20 cellular contexts compared by ENCODE assay signal in the genomic region with DNA sequence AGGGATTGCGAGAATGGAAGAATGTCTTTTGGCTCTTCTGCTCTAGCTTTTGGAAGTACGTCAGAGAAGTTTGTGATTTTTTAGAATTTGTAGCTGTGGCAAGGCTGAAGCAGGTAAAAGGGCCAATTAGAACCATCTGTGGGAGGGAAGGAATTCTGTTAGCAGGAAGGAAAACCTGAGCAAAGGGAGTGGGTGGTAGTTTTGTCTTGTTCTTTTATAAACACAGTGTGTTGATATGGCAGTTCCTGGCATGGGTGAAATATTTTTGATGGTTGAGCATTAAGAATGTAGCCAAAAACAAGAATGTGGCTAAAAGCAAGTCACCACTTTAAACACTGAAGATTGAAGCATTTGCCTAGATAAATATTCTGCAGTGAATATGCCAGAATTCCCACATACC. TPM values are rescaled to one million over a fixed set of nuclear protein-coding genes. Genes with fewer than 3 reads are reported as not detected.
DNase-seq lines count a peak whose midpoint lies in the region; ATAC-seq and TF ChIP-seq lines count a peak whose summit lies in the region.
"Had no signal": no experiment of that assay in that cellular context is flagged by ENCODE, and none has a peak within 500 bp of the region (broad histone marks: within the 10 kb centered on the region; RNA-seq: fewer than 3 reads in every experiment).

No MANE protein-coding gene starts in this region.

- H3K9ac ChIP-seq in neural progenitor cell = no peak overlapping the region

- TF ChIP-seq CTCF in breast epithelium (IDR thresholded peaks at IDR 0.05) (no peak), neural progenitor cell (IDR thresholded peaks at IDR 0.05) (no peak), thoracic aorta (IDR thresholded peaks at IDR 0.05) (no peak), adrenal gland (IDR thresholded peaks at IDR 0.05) (no peak)

- peaks cover 7% of the 10 kb centered on the region for H3K36me3 Mint-ChIP-seq in T-helper 2 cell treated with Interferon-gamma antibody and Interleukin-4, amounts not matched to agents 5 μg/mL and 100 μg/mL, for 36 hours (ENCODE audit: low read depth)
- H3K36me3 Mint-ChIP-seq in neural progenitor cell = peaks cover 19% of the 10 kb centered on the region
- H3K36me3 Mint-ChIP-seq in activated T-helper 2 cell treated with anti-CD3 and anti-CD28 coated beads, Interferon-gamma antibody, Interleukin-2, Interleukin-4, amounts not matched to agents 10 μg/mL and 5 μg/mL and 100 μg/mL, durations not matched to agents 14 hours and 24 hours and 36 hours (ENCODE audit: low read depth) = peaks cover 16% of the 10 kb centered on the region

- 88 to 100% (median 94%) methylated on average over 2 of the region's 2 CpGs for WGBS in adrenal gland, 4 donors

- intact Hi-C loops in breast epithelium (cut with DNase I; ENCODE audit: low total_unique reads) (no loop called here), adrenal gland (cut with DNase I) (no loop called here)
- intact Hi-C loops in activated T-helper 2 cell treated with anti-CD3 and anti-CD28 coated beads, Interferon-gamma antibody, Interleukin-2, Interleukin-4, amounts not matched to agents 10 μg/mL and 5 μg/mL and 100 μg/mL, durations not matched to agents 14 hours and 24 hours and 36 hours (cut with micrococcal nuclease) = no loop called here

- H3K4me3 ChIP-seq in breast epithelium (no peak overlapping the region), neural progenitor cell (no peak overlapping the region), thoracic aorta (peak overlapping the region; percentile 32), adrenal gland (no peak overlapping the region)
- H3K4me3 ChIP-seq: SK-N-MC, skin epidermis had no signal

- DNase-seq in T-helper 2 cell treated with Interferon-gamma antibody and Interleukin-4, amounts not matched to agents 5 μg/mL and 100 μg/mL, for 36 hours (ENCODE audit: low spot score) = no peak
- DNase-seq in T-helper 2 cell (no peak), breast epithelium (ENCODE audit: low spot score in 2 of 2) (no peak), neural progenitor cell (ENCODE audit: low spot score) (no peak), thoracic aorta (ENCODE audit: low spot score) (no peak), SKM-1 treated with dmso at 0.1 percent for 144 hours (lab: John Stamatoyannopoulos, UW; ENCODE audit: unreplicated experiment) (no peak), adrenal gland (no peak)
- no peak for DNase-seq in activated T-helper 2 cell treated with anti-CD3 and anti-CD28 coated beads, Interferon-gamma antibody, Interleukin-2, Interleukin-4, amounts not matched to agents 10 μg/mL and 5 μg/mL and 100 μg/mL, durations not matched to agents 14 hours and 24 hours and 36 hours (ENCODE audit: low spot score)
- DNase-seq: activated CD4-positive, alpha-beta T cell treated with anti-CD3 and anti-CD28 coated beads for 36 hours; activated CD8-positive, alpha-beta memory T cell treated with anti-CD3 and anti-CD28 coated beads, Interleukin-2, amount 50 U/mL, for 4 hours; activated naive CD4-positive, alpha-beta T cell; DMS153; effector CD8-positive, alpha-beta T cell; islet precursor cell; NCI-H146; stimulated activated CD4-positive, alpha-beta T cell treated with anti-CD3 and anti-CD28 coated beads, Interleukin-4, amount 100 ng/mL, for 4 hours; stimulated activated CD8-positive, alpha-beta memory T cell treated with anti-CD3 and anti-CD28 coated beads, Interleukin-4, amount 100 ng/mL, for 48 hours had no signal

- H3K27ac ChIP-seq in breast epithelium (peak overlapping the region; percentile 58 to 77), neural progenitor cell (no peak overlapping the region), thoracic aorta (peak overlapping the region; percentile 69 to 89), adrenal gland (peak overlapping the region in 1 of 5 donors; percentile 43)
- H3K27ac ChIP-seq: 22Rv1, SK-N-MC had no signal

- no peak overlapping the region for H2AFZ ChIP-seq in neural progenitor cell (replicated peaks)

- H3K27me3 Mint-ChIP-seq in T-helper 2 cell treated with Interferon-gamma antibody and Interleukin-4, amounts not matched to agents 5 μg/mL and 100 μg/mL, for 36 hours (ENCODE audit: low read depth) = no peaks in the 10 kb centered on the region
- H3K27me3 Mint-ChIP-seq in neural progenitor cell (ENCODE audit: insufficient read depth, low read depth) = peaks cover 3% of the 10 kb centered on the region
- H3K27me3 Mint-ChIP-seq in activated T-helper 2 cell treated with anti-CD3 and anti-CD28 coated beads, Interferon-gamma antibody, Interleukin-2, Interleukin-4, amounts not matched to agents 10 μg/mL and 5 μg/mL and 100 μg/mL, durations not matched to agents 14 hours and 24 hours and 36 hours (ENCODE audit: low read depth) = no peaks in the 10 kb centered on the region
- H3K27me3 Mint-ChIP-seq: activated CD4-positive, alpha-beta T cell treated with anti-CD3 and anti-CD28 coated beads for 36 hours had no signal

- H3F3A ChIP-seq in neural progenitor cell (ENCODE audit: low read depth) = no peaks in the 10 kb centered on the region

- H3K79me2 ChIP-seq in neural progenitor cell (ENCODE audit: low read depth) = peaks cover 97% of the 10 kb centered on the region

- H3K4me1 Mint-ChIP-seq in T-helper 2 cell treated with Interferon-gamma antibody and Interleukin-4, amounts not matched to agents 5 μg/mL and 100 μg/mL, for 36 hours (ENCODE audit: low read depth) = peaks cover 3% of the 10 kb centered on the region
- H3K4me1 Mint-ChIP-seq in neural progenitor cell = peaks cover 4% of the 10 kb centered on the region
- H3K4me1 Mint-ChIP-seq in activated T-helper 2 cell treated with anti-CD3 and anti-CD28 coated beads, Interferon-gamma antibody, Interleukin-2, Interleukin-4, amounts not matched to agents 10 μg/mL and 5 μg/mL and 100 μg/mL, durations not matched to agents 14 hours and 24 hours and 36 hours (ENCODE audit: low read depth) = peaks cover 11% of the 10 kb centered on the region

- H3K4me2 ChIP-seq in neural progenitor cell = no peak overlapping the region

- peaks cover 35% of the 10 kb centered on the region for H4K20me1 ChIP-seq in neural progenitor cell (ENCODE audit: low read depth)

- H3K9me3 Mint-ChIP-seq in T-helper 2 cell treated with Interferon-gamma antibody and Interleukin-4, amounts not matched to agents 5 μg/mL and 100 μg/mL, for 36 hours = no peaks in the 10 kb centered on the region
- no peaks in the 10 kb centered on the region for H3K9me3 Mint-ChIP-seq in neural progenitor cell
- H3K9me3 Mint-ChIP-seq in activated T-helper 2 cell treated with anti-CD3 and anti-CD28 coated beads, Interferon-gamma antibody, Interleukin-2, Interleukin-4, amounts not matched to agents 10 μg/mL and 5 μg/mL and 100 μg/mL, durations not matched to agents 14 hours and 24 hours and 36 hours = no peaks in the 10 kb centered on the region

- H3K27ac Mint-ChIP-seq in T-helper 2 cell treated with Interferon-gamma antibody and Interleukin-4, amounts not matched to agents 5 μg/mL and 100 μg/mL, for 36 hours = peak overlapping the region; percentile 38
- peak overlapping the region; percentile 44 for H3K27ac Mint-ChIP-seq in neural progenitor cell
- H3K27ac Mint-ChIP-seq in activated T-helper 2 cell treated with anti-CD3 and anti-CD28 coated beads, Interferon-gamma antibody, Interleukin-2, Interleukin-4, amounts not matched to agents 10 μg/mL and 5 μg/mL and 100 μg/mL, durations not matched to agents 14 hours and 24 hours and 36 hours = no peak overlapping the region
- H3K27ac Mint-ChIP-seq: activated CD4-positive, alpha-beta T cell treated with anti-CD3 and anti-CD28 coated beads for 36 hours had no signal

- no peaks in the 10 kb centered on the region for H3K4me1 ChIP-seq in breast epithelium
- no peaks in the 10 kb centered on the region for H3K4me1 ChIP-seq in neural progenitor cell
- peaks cover 42 to 63% of the 10 kb centered on the region in 2 donors for H3K4me1 ChIP-seq in thoracic aorta (ENCODE audit: control insufficient read depth in 1 of 2, low read depth in 2 of 2)
- H3K4me1 ChIP-seq in adrenal gland (replicated peaks in 1 of 2) = no peaks in the 10 kb centered on the region

- H3K27me3 ChIP-seq in breast epithelium (no peaks in the 10 kb centered on the region), neural progenitor cell (no peaks in the 10 kb centered on the region), thoracic aorta (replicated peaks; ENCODE audit: insufficient read depth) (no peaks in the 10 kb centered on the region), adrenal gland (no peaks in the 10 kb centered on the region)

- no peak overlapping the region for H3K4me3 Mint-ChIP-seq in T-helper 2 cell treated with Interferon-gamma antibody and Interleukin-4, amounts not matched to agents 5 μg/mL and 100 μg/mL, for 36 hours
- no peak overlapping the region for H3K4me3 Mint-ChIP-seq in neural progenitor cell
- H3K4me3 Mint-ChIP-seq in activated T-helper 2 cell treated with anti-CD3 and anti-CD28 coated beads, Interferon-gamma antibody, Interleukin-2, Interleukin-4, amounts not matched to agents 10 μg/mL and 5 μg/mL and 100 μg/mL, durations not matched to agents 14 hours and 24 hours and 36 hours (ENCODE audit: low read depth) = no peak overlapping the region
- H3K4me3 Mint-ChIP-seq: activated CD4-positive, alpha-beta T cell treated with anti-CD3 and anti-CD28 coated beads for 36 hours had no signal

- H3K36me3 ChIP-seq in breast epithelium (no peaks in the 10 kb centered on the region), neural progenitor cell (no peaks in the 10 kb centered on the region), thoracic aorta (no peaks in the 10 kb centered on the region), adrenal gland (replicated peaks in 1 of 2) (no peaks in the 10 kb centered on the region)

- TF ChIP-seq POLR2A in breast epithelium (IDR thresholded peaks at IDR 0.05) (no peak), adrenal gland (IDR thresholded peaks at IDR 0.05) (no peak)

- ATAC-seq in thoracic aorta (ENCODE audit: insufficient number of reproducible peaks, low FRiP score, low read depth) = peak; percentile 48
- ATAC-seq: activated CD4-positive, alpha-beta T cell treated with anti-CD3 and anti-CD28 coated beads for 36 hours had no signal

- no peaks in the 10 kb centered on the region for H3K9me3 ChIP-seq in breast epithelium
- H3K9me3 ChIP-seq in neural progenitor cell (ENCODE audit: low read depth) = no peaks in the 10 kb centered on the region
- no peaks in the 10 kb centered on the region for H3K9me3 ChIP-seq in thoracic aorta
- no peaks in the 10 kb centered on the region for H3K9me3 ChIP-seq in adrenal gland (replicated peaks in 1 of 3)

RNA-seq across cellular contexts. Expression of a gene that starts 23.8 kb away (rescaled TPM):
- total RNA-seq in breast epithelium (10 to 100 TPM; 37.1 to 56.6 (median 44.6) TPM), neural progenitor cell (ENCODE audit: low replicate concordance) (67.5 and 94.5 TPM in 2 replicates), thoracic aorta (100 to 1,000 TPM in 1 of 2 donors, 10 to 100 TPM in 1; 71.9 to 171 TPM), adrenal gland (100 to 1,000 TPM in 2 of 8 donors, 10 to 100 TPM in 6; 54.4 to 173 (median 84.5) TPM)
- 17.0 and 25.9 TPM in 2 replicates for total RNA-seq in activated T-helper 2 cell treated with anti-CD3 and anti-CD28 coated beads, Interferon-gamma antibody, Interleukin-2, Interleukin-4, amounts not matched to agents 10 μg/mL and 5 μg/mL and 100 μg/mL, durations not matched to agents 14 hours and 24 hours and 36 hours
- polyA plus RNA-seq in adrenal gland = 10 to 100 TPM in 1 of 3 donors, 1 to 10 TPM in 2; 9.1 to 41.4 (median 9.1) TPM
